Comparison of ENCODE assay signal across 14 cellular contexts in genomic region chr20:16491277-16491912, GRCh38.
A peak's percentile ranks its signal among the peaks of the same experiment; 100 is the strongest.
DNase-seq lines count a peak whose midpoint lies in the region; ATAC-seq lines count a peak whose summit lies in the region.
"Had no signal": no experiment of that assay in that cellular context is flagged by ENCODE, and none has a peak within 500 bp of the region (broad histone marks: within the 10 kb centered on the region; RNA-seq: fewer than 3 reads in every experiment).

No MANE protein-coding gene starts in this region.

- peak; percentile 83 for ATAC-seq in GM19395 (IDR thresholded peaks at IDR 0.05; ENCODE audit: unreplicated experiment)
- peak; percentile 83 for ATAC-seq in HG03565 (IDR thresholded peaks at IDR 0.05; ENCODE audit: unreplicated experiment)
- peak; percentile 27 for ATAC-seq in left ventricle myocardium superior
- ATAC-seq: activated T-cell treated with anti-CD3 and anti-CD28 coated beads, Interleukin-2, amount 50 U/mL, for 4 hours had no signal

- intact Hi-C loops in left ventricle myocardium superior (cut with micrococcal nuclease): no loop called here

- no peaks in the 10 kb centered on the region for H4K20me1 ChIP-seq in BLaER1 treated with 17β-estradiol and CSF1 and Interleukin-3, amounts not matched to agents 10 nM and 100 nM

- peaks cover 19 to 23% (median 21%) of the 10 kb centered on the region in 10 experiments for H3K4me1 ChIP-seq in BLaER1 treated with 17β-estradiol and CSF1 and Interleukin-3, amounts not matched to agents 10 nM and 100 nM
- no peaks in the 10 kb centered on the region for H3K4me1 ChIP-seq in HAP-1

- peak overlapping the region in 8 of 11 experiments; percentile 13 to 54 (median 40); a peak in 16 of 22 replicates for H3K27ac ChIP-seq in BLaER1 treated with 17β-estradiol and CSF1 and Interleukin-3, amounts not matched to agents 10 nM and 100 nM
- H3K27ac ChIP-seq: C4-2B had no signal

- in situ Hi-C loops in HAP-1 (cut with MboI; ENCODE audit: low sequenced_read_pairs): no loop called here

- peak overlapping the region in 3 of 11 experiments; percentile 5 to 45 (median 21); a peak in 4 of 22 replicates for H3K9ac ChIP-seq in BLaER1 treated with 17β-estradiol and CSF1 and Interleukin-3, amounts not matched to agents 10 nM and 100 nM

- peak overlapping the region; percentile 55 to 80 (median 73) for H3K4me2 ChIP-seq in BLaER1 treated with 17β-estradiol and CSF1 and Interleukin-3, amounts not matched to agents 10 nM and 100 nM

- no peak overlapping the region for H3K4me3 ChIP-seq in BLaER1 treated with 17β-estradiol and CSF1 and Interleukin-3, amounts not matched to agents 10 nM and 100 nM
- H3K4me3 ChIP-seq in HAP-1: no peak overlapping the region

- no peak for DNase-seq in left ventricle myocardium superior
- DNase-seq in SIG-M5 treated with dmso at 0.1 percent for 504 hours (lab: John Stamatoyannopoulos, UW; ENCODE audit: unreplicated experiment): no peak
- no peak for DNase-seq in HAP-1 (ENCODE audit: low spot score in 2 of 2)
- no peak for DNase-seq in activated CD4-positive, CD25-positive, alpha-beta regulatory T cell (lab: John Stamatoyannopoulos, UW)
- no peak for DNase-seq in GOT3 (lab: John Stamatoyannopoulos, UW)
- DNase-seq: activated T-cell treated with anti-CD3 and anti-CD28 coated beads, Interleukin-2, amount 50 U/mL, for 4 hours; central memory CD4-positive, alpha-beta T cell; Karpas-422; NCI-H524 treated with DMSO at 0.1 percent for 48 hours; T-helper 2 cell had no signal

- peaks cover 22 to 94% (median 78%) of the 10 kb centered on the region in 11 experiments for H3K36me3 ChIP-seq in BLaER1 treated with 17β-estradiol and CSF1 and Interleukin-3, amounts not matched to agents 10 nM and 100 nM
- H3K36me3 ChIP-seq in HAP-1 (replicated peaks): no peaks in the 10 kb centered on the region

- peaks cover 0 to 8% (median 0%) of the 10 kb centered on the region in 11 experiments; a peak in 1 of 22 replicates for H3K9me3 ChIP-seq in BLaER1 treated with 17β-estradiol and CSF1 and Interleukin-3, amounts not matched to agents 10 nM and 100 nM (replicated peaks in 1 of 11)
- H3K9me3 ChIP-seq in HAP-1: no peaks in the 10 kb centered on the region

- no peaks in the 10 kb centered on the region for H3K27me3 ChIP-seq in BLaER1 treated with 17β-estradiol and CSF1 and Interleukin-3, amounts not matched to agents 10 nM and 100 nM
- H3K27me3 ChIP-seq in HAP-1 (ENCODE audit: low read depth): no peaks in the 10 kb centered on the region

Comparison
In these comparisons a context has a peak if more than half of its experiments do, and no peak if none do; other contexts are left out.
1. ATAC-seq: peak in every context shown above with its lines; median percentile 83 in GM19395; 83 in HG03565; 27 in left ventricle myocardium superior.